In genomic region chr1:29122987-29123870, GRCh38 we compare ENCODE assay signal across 8 cellular contexts. TPM values are rescaled to one million over a fixed set of nuclear protein-coding genes. Genes with fewer than 3 reads are reported as not detected.
DNase-seq lines count a peak whose midpoint lies in the region; ATAC-seq and TF ChIP-seq lines count a peak whose summit lies in the region.

No MANE protein-coding gene starts in this region.

- H3K27me3 Mint-ChIP-seq in activated T-helper 17 cell treated with anti-CD3 and anti-CD28 coated beads, Interleukin-2, amount 50 U/mL, for 72 hours, result peaks cover 8% of the 10 kb centered on the region

- H3K27ac ChIP-seq in SK-N-SH (ENCODE audit: low read depth in 2 of 2, low read length in 1 of 2), result no peak overlapping the region
- peak overlapping the region; percentile 96 for H3K27ac ChIP-seq in left ventricle myocardium inferior (replicated peaks)
- peak overlapping the region; percentile 96 to 99 (median 99) for H3K27ac ChIP-seq in sigmoid colon

- no peak for TF ChIP-seq POLR2A in sigmoid colon (IDR thresholded peaks at IDR 0.05)

- H3K9ac ChIP-seq in SK-N-SH, result no peak overlapping the region

- H2AFZ ChIP-seq in SK-N-SH (ENCODE audit: low read depth), result no peak overlapping the region

- TF ChIP-seq CTCF in SK-N-SH (IDR thresholded peaks at IDR 0.05), result no peak
- no peak for TF ChIP-seq CTCF in left ventricle myocardium inferior (IDR thresholded peaks at IDR 0.05; ENCODE audit: borderline replicate concordance)
- TF ChIP-seq CTCF in sigmoid colon (IDR thresholded peaks at IDR 0.05), result no peak

- H3K9me3 ChIP-seq in SK-N-SH, result no peaks in the 10 kb centered on the region
- H3K9me3 ChIP-seq in left ventricle myocardium inferior (replicated peaks), result no peaks in the 10 kb centered on the region
- no peaks in the 10 kb centered on the region for H3K9me3 ChIP-seq in sigmoid colon

- peaks cover 3% of the 10 kb centered on the region for H3F3A ChIP-seq in SK-N-SH (replicated peaks; ENCODE audit: insufficient read depth)

- H3K4me3 ChIP-seq in SK-N-SH (ENCODE audit: low read depth in 2 of 2, low read length in 1 of 2) (peak overlapping the region; percentile 19 to 69; a peak in 3 of 4 replicates), left ventricle myocardium inferior (peak overlapping the region; percentile 86), sigmoid colon (peak overlapping the region; percentile 48 to 75 (median 72))

- no peaks in the 10 kb centered on the region for H3K4me1 Mint-ChIP-seq in activated T-helper 17 cell treated with anti-CD3 and anti-CD28 coated beads, Interleukin-2, amount 50 U/mL, for 72 hours

- no peak for ATAC-seq in SK-N-SH treated with all-trans-retinoic acid at 6 μM for 48 hours
- ATAC-seq in activated T-helper 17 cell treated with anti-CD3 and anti-CD28 coated beads, Interleukin-2, amount 50 U/mL, for 72 hours (replicated peaks), result peak; percentile 13
- no peak for ATAC-seq in HG03175 (IDR thresholded peaks at IDR 0.05; ENCODE audit: unreplicated experiment)

- H3K79me2 ChIP-seq in SK-N-SH (ENCODE audit: insufficient read depth), result no peaks in the 10 kb centered on the region

- TF ChIP-seq EP300 in SK-N-SH (IDR thresholded peaks at IDR 0.05; ENCODE audit: borderline replicate concordance in 1 of 2, low read depth in 1 of 2, low read length in 1 of 2) (no peak), sigmoid colon (IDR thresholded peaks at IDR 0.05) (no peak)

- H3K36me3 Mint-ChIP-seq in activated T-helper 17 cell treated with anti-CD3 and anti-CD28 coated beads, Interleukin-2, amount 50 U/mL, for 72 hours (ENCODE audit: low read depth), result peaks cover 19% of the 10 kb centered on the region

- TF ChIP-seq RAD21 in SK-N-SH (IDR thresholded peaks at IDR 0.05; ENCODE audit: low read length), result no peak

- DNase-seq in SK-N-SH, result peak; percentile 65
- DNase-seq in left ventricle myocardium inferior, result peak; percentile 19
- peak; percentile 77 for DNase-seq in sigmoid colon
- DNase-seq in G401 (ENCODE audit: low spot score), result no peak
- no peak for DNase-seq in NCI-H446 treated with DMSO at 0.1 percent for 48 hours (lab: John Stamatoyannopoulos, UW)

- intact Hi-C loops in left ventricle myocardium inferior (cut with micrococcal nuclease) (no loop called here), sigmoid colon (cut with DNase I) (loop anchor here (1.0 to 10.0 kb wide), 6 partner anchors 41 to 1582 kb away; partner anchors contain the start of genes EPB41 and SRSF4)

- no peaks in the 10 kb centered on the region for H4K20me1 ChIP-seq in SK-N-SH (ENCODE audit: insufficient read depth)

- POLR2A ChIA-PET in SK-N-SH (lab: Yijun Ruan, JAX), result interaction anchor here (2.1 to 2.4 kb wide), 1 partner anchor 58 kb away, joined by 7 to 11 read pairs; the partner anchor contains the start of gene SRSF4

- peak overlapping the region; percentile 55 for H3K4me3 Mint-ChIP-seq in activated T-helper 17 cell treated with anti-CD3 and anti-CD28 coated beads, Interleukin-2, amount 50 U/mL, for 72 hours

- H3K9me3 Mint-ChIP-seq in activated T-helper 17 cell treated with anti-CD3 and anti-CD28 coated beads, Interleukin-2, amount 50 U/mL, for 72 hours, result no peaks in the 10 kb centered on the region

- 77% methylated on average over 25 of the region's 70 CpGs for WGBS in SK-N-SH (ENCODE audit: low lambda C conversion rate)
- 2 to 4% methylated on average over 70 of the region's 70 CpGs for WGBS in sigmoid colon, 2 donors

- in situ Hi-C loops in G401 (cut with HindIII; ENCODE audit: low sequenced_read_pairs), result no loop called here

- no peaks in the 10 kb centered on the region for H3K36me3 ChIP-seq in SK-N-SH (replicated peaks in 1 of 2; ENCODE audit: control insufficient read depth in 1 of 2, insufficient read depth in 2 of 2, low read length in 1 of 2)
- H3K36me3 ChIP-seq in left ventricle myocardium inferior, result no peaks in the 10 kb centered on the region
- H3K36me3 ChIP-seq in sigmoid colon, result no peaks in the 10 kb centered on the region

- no peaks in the 10 kb centered on the region for H3K9me2 ChIP-seq in SK-N-SH

- H3K4me2 ChIP-seq in SK-N-SH, result peak overlapping the region; percentile 67

- H3K4me1 ChIP-seq in SK-N-SH (ENCODE audit: control insufficient read depth in 1 of 2, insufficient read depth in 2 of 2, low read depth in 1 of 2, low read length in 1 of 2), result peaks cover 0 to 9% of the 10 kb centered on the region in 2 experiments; a peak in 1 of 4 replicates
- H3K4me1 ChIP-seq in left ventricle myocardium inferior, result peaks cover 43% of the 10 kb centered on the region
- peaks cover 0 to 60% (median 56%) of the 10 kb centered on the region in 4 donors for H3K4me1 ChIP-seq in sigmoid colon

- CTCF ChIA-PET in SK-N-SH (lab: Yijun Ruan, JAX), result interaction anchor here (0.7 to 3.3 kb wide), 11 partner anchors 11 to 246 kb away, joined by 3 to 15 read pairs (median 4); partner anchors contain the start of genes EPB41 and SRSF4

- no peaks in the 10 kb centered on the region for H3K27me3 ChIP-seq in SK-N-SH (ENCODE audit: insufficient read depth)
- H3K27me3 ChIP-seq in left ventricle myocardium inferior (ENCODE audit: low read depth), result peaks cover 41% of the 10 kb centered on the region
- no peaks in the 10 kb centered on the region for H3K27me3 ChIP-seq in sigmoid colon

- no peak overlapping the region for H3K27ac Mint-ChIP-seq in activated T-helper 17 cell treated with anti-CD3 and anti-CD28 coated beads, Interleukin-2, amount 50 U/mL, for 72 hours

TF ChIP-seq in SK-N-SH, 30 proteins besides CTCF, POLR2A, EP300 and RAD21:
- TF ChIP-seq RFX5 (IDR thresholded peaks at IDR 0.05; ENCODE audit: low read length), result no peak

TF ChIP-seq in SK-N-SH treated with all-trans-retinoic acid at 6 μM for 48 hours, 23 proteins besides CTCF, POLR2A, EP300 and RAD21:
- TF ChIP-seq CSRNP3 (CRISPR knock-in tag; IDR thresholded peaks at IDR 0.05), result no peak
- no peak for TF ChIP-seq OSR1 (CRISPR knock-in tag; IDR thresholded peaks at IDR 0.05)
- no peak for TF ChIP-seq ZNF70 (CRISPR knock-in tag; IDR thresholded peaks at IDR 0.05)
- no peak for TF ChIP-seq ZNF8 (CRISPR knock-in tag; IDR thresholded peaks at IDR 0.05)
- TF ChIP-seq RARB (CRISPR knock-in tag; IDR thresholded peaks at IDR 0.05), result no peak
- no peak for TF ChIP-seq ZFP30 (CRISPR knock-in tag; IDR thresholded peaks at IDR 0.05)
- TF ChIP-seq ARNTL (CRISPR knock-in tag; IDR thresholded peaks at IDR 0.05; ENCODE audit: borderline replicate concordance, low read depth), result no peak
- no peak for TF ChIP-seq TSHZ2 (CRISPR knock-in tag; IDR thresholded peaks at IDR 0.05)
TF ChIP-seq in SK-N-SH treated with all-trans-retinoic acid at 6 μM for 48 hours: peak in this region for 0.

RNA-seq across cellular contexts. Expression of gene TMEM200B, which starts 0.5 kb away (rescaled TPM):
- polyA plus RNA-seq in SK-N-SH (2012; rRNA removed) (1.5 and 2.0 TPM in 2 replicates), sigmoid colon (1 to 10 TPM in 2 of 3 donors, under 1 TPM in 1; 0.23 to 5.5 (median 1.8) TPM)
- 0.97 and 1.6 TPM in 2 replicates for polyA plus RNA-seq in SK-N-SH (2012; cell fraction: cytosol; rRNA removed)
- 3.7 and 4.9 TPM in 2 replicates for polyA plus RNA-seq in SK-N-SH (2012; cell fraction: nucleus; rRNA removed)
- total RNA-seq in activated T-helper 17 cell treated with anti-CD3 and anti-CD28 coated beads, Interleukin-2, amount 50 U/mL, for 72 hours, result 1 to 10 TPM in 1 of 2 donors, not detected in 1; 1.1 TPM
- total RNA-seq in left ventricle myocardium inferior (1.6 TPM), sigmoid colon (10 to 100 TPM; 24.6 to 32.6 (median 31.3) TPM)
- total RNA-seq in G401 (2014; rRNA removed; shearing (Covaris generic)), result 18.4 and 21.2 TPM in 2 replicates

RNA-seq across cellular contexts. Expression of gene SRSF4, which starts 58.5 kb away (rescaled TPM):
- 55.3 and 62.6 TPM in 2 replicates for polyA plus RNA-seq in SK-N-SH (2012; rRNA removed)
- 68.6 and 73.7 TPM in 2 replicates for polyA plus RNA-seq in SK-N-SH (2012; cell fraction: cytosol; rRNA removed)
- 125 and 196 TPM in 2 replicates for polyA plus RNA-seq in SK-N-SH (2012; cell fraction: nucleus; rRNA removed)
- total RNA-seq in activated T-helper 17 cell treated with anti-CD3 and anti-CD28 coated beads, Interleukin-2, amount 50 U/mL, for 72 hours, result 100 to 1,000 TPM; 118 to 125 TPM
- 51.1 TPM for total RNA-seq in left ventricle myocardium inferior
- total RNA-seq in sigmoid colon, result 100 to 1,000 TPM in 2 of 4 donors, 10 to 100 TPM in 2; 80.3 to 110 (median 96.6) TPM
- polyA plus RNA-seq in sigmoid colon, result 10 to 100 TPM; 41.4 to 72.2 (median 54.6) TPM
- total RNA-seq in G401 (2014; rRNA removed; shearing (Covaris generic)), result 34.1 and 39.5 TPM in 2 replicates

Comparison
In these comparisons a context has a peak if more than half of its experiments do, and no peak if none do; other contexts are left out.
1. DNase-seq: peak in SK-N-SH (single experiment), left ventricle myocardium inferior (single experiment) and sigmoid colon (single experiment); none in G401 (single experiment) and NCI-H446 treated with DMSO at 0.1 percent for 48 hours (single experiment).
2. H3K27ac ChIP-seq: peak in left ventricle myocardium inferior (single experiment) and sigmoid colon (4 of 4); none in SK-N-SH (0 of 2).
3. Peak in every context shown above with its lines, with median percentiles within 50 percentile points of each other: H3K4me3 ChIP-seq.